In genomic region chrX:154490414-154491083, GRCh38 we compare ENCODE assay signal across 8 cellular contexts. TPM values are rescaled to one million over a fixed set of nuclear protein-coding genes. Genes with fewer than 3 reads are reported as not detected.
DNase-seq lines count a peak whose midpoint lies in the region; ATAC-seq and TF ChIP-seq lines count a peak whose summit lies in the region.

A gene with protein sequence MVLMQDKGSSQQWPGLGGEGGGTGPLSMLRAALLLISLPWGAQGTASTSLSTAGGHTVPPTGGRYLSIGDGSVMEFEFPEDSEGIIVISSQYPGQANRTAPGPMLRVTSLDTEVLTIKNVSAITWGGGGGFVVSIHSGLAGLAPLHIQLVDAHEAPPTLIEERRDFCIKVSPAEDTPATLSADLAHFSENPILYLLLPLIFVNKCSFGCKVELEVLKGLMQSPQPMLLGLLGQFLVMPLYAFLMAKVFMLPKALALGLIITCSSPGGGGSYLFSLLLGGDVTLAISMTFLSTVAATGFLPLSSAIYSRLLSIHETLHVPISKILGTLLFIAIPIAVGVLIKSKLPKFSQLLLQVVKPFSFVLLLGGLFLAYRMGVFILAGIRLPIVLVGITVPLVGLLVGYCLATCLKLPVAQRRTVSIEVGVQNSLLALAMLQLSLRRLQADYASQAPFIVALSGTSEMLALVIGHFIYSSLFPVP (minus strand): TSS chrX:154490629. CDS start chrX:154488940, 1,689 bp downstream.

- no peaks in the 10 kb centered on the region for H3K36me3 ChIP-seq in lower lobe of right lung

- ATAC-seq in GM21360 (IDR thresholded peaks at IDR 0.05; ENCODE audit: unreplicated experiment) (peak; percentile 79), lower lobe of right lung (peak; percentile 92 to 96)

- peak within 1 kb of the TSS; percentile 63 for H3K4me3 ChIP-seq in lower lobe of right lung

- no peak for TF ChIP-seq CTCF in lower lobe of right lung (IDR thresholded peaks at IDR 0.05)

- intact Hi-C loops in lower lobe of right lung (cut with DNase I), result no loop called here

- DNase-seq in COLO668 (lab: John Stamatoyannopoulos, UW; ENCODE audit: unreplicated experiment) (peak; percentile 98), HT-29 (ENCODE audit: low spot score) (peak; percentile 98), lower lobe of right lung (peak; percentile 95)
- DNase-seq in NK-92 treated with Interleukin-12 subunit alpha and Interleukin-12 subunit beta, amount 100 ng/mL, for 24 hours (lab: John Stamatoyannopoulos, UW), result peak; percentile 87
- peak; percentile 90 for DNase-seq in activated CD8-positive, alpha-beta memory T cell treated with anti-CD3 and anti-CD28 coated beads for 24 hours
- peak; percentile 80 for DNase-seq in effector CD4-positive, alpha-beta T cell
- peak; percentile 65 to 71 (median 70) for DNase-seq in stimulated activated CD4-positive, alpha-beta T cell treated with anti-CD3 and anti-CD28 coated beads, TNF-alpha, amount 100 ng/mL, for 1 hour (ENCODE audit: low read depth in 3 of 3, low spot score in 1 of 3)

- H3K27me3 ChIP-seq in lower lobe of right lung (ENCODE audit: low read depth), result no peaks in the 10 kb centered on the region

- H3K4me1 ChIP-seq in lower lobe of right lung, result peaks cover 19% of the 10 kb centered on the region

- H3K9me3 ChIP-seq in lower lobe of right lung, result no peaks in the 10 kb centered on the region

- H3K27ac ChIP-seq in lower lobe of right lung, result peak within 1 kb of the TSS; percentile 94

RNA-seq across cellular contexts. Expression of the gene that starts here (rescaled TPM):
- 67.2 TPM in 2 replicates for total RNA-seq in HT-29 (2014; rRNA removed; shearing (Covaris generic))
- total RNA-seq in lower lobe of right lung, result 20.2 TPM

Comparison
In these comparisons a context has a peak if more than half of its experiments do, and no peak if none do; other contexts are left out.
1. Peak in every context shown above with its lines: DNase-seq, ATAC-seq, H3K4me3 ChIP-seq and H3K27ac ChIP-seq.